In genomic region chr11:102010776-102011500, GRCh38 we compare ENCODE assay signal across 11 cellular contexts. TPM values are rescaled to one million over a fixed set of nuclear protein-coding genes. Genes with fewer than 3 reads are reported as not detected.
DNase-seq lines count a peak whose midpoint lies in the region; ATAC-seq, FAIRE-seq and TF ChIP-seq lines count a peak whose summit lies in the region.
"Had no signal": no experiment of that assay in that cellular context is flagged by ENCODE, and none has a peak within 500 bp of the region (broad histone marks: within the 10 kb centered on the region; RNA-seq: fewer than 3 reads in every experiment).

No MANE protein-coding gene starts in this region.

- no peak for TF ChIP-seq RAD21 in A549 (conservative IDR thresholded peaks at IDR 0.05 in 1 of 2, IDR thresholded peaks at IDR 0.05 in 1 of 2)

- peak overlapping the region; percentile 60 to 62; a peak in 5 of 6 replicates for H3K27ac ChIP-seq in A549
- H3K27ac ChIP-seq in left lung, result peak overlapping the region; percentile 28 to 64
- H3K27ac ChIP-seq: HL-60, neutrophil had no signal

- H3K4me3 Mint-ChIP-seq in immature natural killer cell, result no peak overlapping the region

- H3K4me1 Mint-ChIP-seq in immature natural killer cell, result peaks cover 2 to 6% of the 10 kb centered on the region in 2 donors

- FAIRE-seq in A549 (lab: Jason Lieb, UNC), result no peak

- peak overlapping the region; percentile 71 for H3K4me2 ChIP-seq in A549

- no peaks in the 10 kb centered on the region for H3K27me3 ChIP-seq in left lung

- peak; percentile 77 to 79 for DNase-seq in A549 (ENCODE audit: low read depth in 1 of 2, low spot score in 1 of 2)
- peak; percentile 70 for DNase-seq in HuH-7 (ENCODE audit: low spot score)
- DNase-seq in choroid plexus epithelial cell (ENCODE audit: low read depth), result peak; percentile 90
- DNase-seq in left lung, result peak; percentile 84 to 87
- no peak for DNase-seq in immature natural killer cell
- no peak for DNase-seq in G401 (ENCODE audit: low spot score)
- DNase-seq in NCI-H146 treated with DMSO at 0.1 percent for 48 hours (lab: John Stamatoyannopoulos, UW; ENCODE audit: unreplicated experiment), result no peak
- DNase-seq: DMS79 had no signal

- H3K9me3 ChIP-seq in A549 (0 out of 3 replicates have a peak, but pooled peaks cover 2% of the 10 kb centered on the region), left lung (no peaks in the 10 kb centered on the region)
- H3K9me3 ChIP-seq: neutrophil had no signal

- peak; percentile 80 to 93 for ATAC-seq in A549
- peak; percentile 88 for ATAC-seq in left lung
- no peak for ATAC-seq in GM18498 (IDR thresholded peaks at IDR 0.05; ENCODE audit: unreplicated experiment)

- no peaks in the 10 kb centered on the region for H3K36me3 ChIP-seq in left lung
- H3K36me3 ChIP-seq: neutrophil had no signal

- H3K4me1 ChIP-seq in A549 (peaks cover 44% of the 10 kb centered on the region), left lung (peaks cover 0 to 6% of the 10 kb centered on the region in 2 donors)

- peaks cover 0 to 6% (median 5%) of the 10 kb centered on the region in 3 donors for H3K27me3 Mint-ChIP-seq in immature natural killer cell (ENCODE audit: low read depth in 3 of 3)

- no peak for TF ChIP-seq POLR2A in A549 (IDR thresholded peaks at IDR 0.05; ENCODE audit: low read length)

- TF ChIP-seq CTCF in A549 (IDR thresholded peaks at IDR 0.05) (no peak), choroid plexus epithelial cell (conservative IDR thresholded peaks at IDR 0.05; ENCODE audit: low read depth, low read length) (no peak), left lung (IDR thresholded peaks at IDR 0.05) (no peak)

- POLR2A ChIA-PET in A549 (lab: Yijun Ruan, JAX), result no interaction called here

- no peaks in the 10 kb centered on the region for H3K36me3 Mint-ChIP-seq in immature natural killer cell

- intact Hi-C loops in left lung (cut with DNase I), result no loop called here

- 11% methylated on average over 12 of the region's 12 CpGs for WGBS in A549 (ENCODE audit: missing lambda C conversion rate)

- no peaks in the 10 kb centered on the region for H3K9me3 Mint-ChIP-seq in immature natural killer cell

- no peak overlapping the region for H3K27ac Mint-ChIP-seq in immature natural killer cell

- CTCF ChIA-PET in A549 (lab: Yijun Ruan, JAX), result interaction anchor here (0.6 to 6.4 kb wide), 3 partner anchors 96 to 149 kb away, joined by 4 to 112 read pairs (median 6); partner anchors contain the start of gene CEP126

- no peak overlapping the region for H3K4me3 ChIP-seq in A549
- no peak overlapping the region for H3K4me3 ChIP-seq in choroid plexus epithelial cell (ENCODE audit: low read depth, low read length)
- H3K4me3 ChIP-seq in left lung, result no peak overlapping the region

- in situ Hi-C loops in G401 (cut with HindIII; ENCODE audit: low sequenced_read_pairs), result no loop called here

- TF ChIP-seq EP300 in A549 (IDR thresholded peaks at IDR 0.05), result no peak

TF ChIP-seq in A549, 52 proteins besides CTCF, POLR2A, EP300 and RAD21:
- TF ChIP-seq POLR2AphosphoS2 (conservative IDR thresholded peaks at IDR 0.05; ENCODE audit: low read length) (no peak), EHMT2 (IDR thresholded peaks at IDR 0.05; ENCODE audit: low read depth) (no peak), EHF (CRISPR knock-in tag; IDR thresholded peaks at IDR 0.05) (no peak), GATA3 (IDR thresholded peaks at IDR 0.05; ENCODE audit: borderline replicate concordance) (peak; percentile 45; the same call in 1 of the 2 replicates), ZNF302 (CRISPR knock-in tag; IDR thresholded peaks at IDR 0.05) (no peak), RFX5 (IDR thresholded peaks at IDR 0.05) (no peak), RCOR1 (IDR thresholded peaks at IDR 0.05; ENCODE audit: low read depth, low read length) (no peak), ATOH8 (CRISPR knock-in tag; IDR thresholded peaks at IDR 0.05; ENCODE audit: low read depth) (no peak), KDM5A (IDR thresholded peaks at IDR 0.05) (no peak), FOSL2 (IDR thresholded peaks at IDR 0.05) (0 out of 2 replicates have a peak, but pooled peaks have one; percentile 29), FOSL2 (CRISPR knock-in tag; IDR thresholded peaks at IDR 0.05) (peak; percentile 85), KDM1A (IDR thresholded peaks at IDR 0.05; ENCODE audit: low read depth) (no peak), HMGXB4 (CRISPR knock-in tag; IDR thresholded peaks at IDR 0.05; ENCODE audit: borderline replicate concordance) (no peak), CEBPB (IDR thresholded peaks at IDR 0.05) (no peak), HEYL (CRISPR knock-in tag; IDR thresholded peaks at IDR 0.05) (no peak), RARB (CRISPR knock-in tag; IDR thresholded peaks at IDR 0.05) (no peak), MAZ (IDR thresholded peaks at IDR 0.05; ENCODE audit: borderline replicate concordance, low read depth, low read length) (no peak)
- TF ChIP-seq, protein P1, sequence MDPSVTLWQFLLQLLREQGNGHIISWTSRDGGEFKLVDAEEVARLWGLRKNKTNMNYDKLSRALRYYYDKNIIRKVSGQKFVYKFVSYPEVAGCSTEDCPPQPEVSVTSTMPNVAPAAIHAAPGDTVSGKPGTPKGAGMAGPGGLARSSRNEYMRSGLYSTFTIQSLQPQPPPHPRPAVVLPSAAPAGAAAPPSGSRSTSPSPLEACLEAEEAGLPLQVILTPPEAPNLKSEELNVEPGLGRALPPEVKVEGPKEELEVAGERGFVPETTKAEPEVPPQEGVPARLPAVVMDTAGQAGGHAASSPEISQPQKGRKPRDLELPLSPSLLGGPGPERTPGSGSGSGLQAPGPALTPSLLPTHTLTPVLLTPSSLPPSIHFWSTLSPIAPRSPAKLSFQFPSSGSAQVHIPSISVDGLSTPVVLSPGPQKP (IDR thresholded peaks at IDR 0.05; ENCODE audit: low read depth, low read length), result no peak
- TF ChIP-seq, protein P2, sequence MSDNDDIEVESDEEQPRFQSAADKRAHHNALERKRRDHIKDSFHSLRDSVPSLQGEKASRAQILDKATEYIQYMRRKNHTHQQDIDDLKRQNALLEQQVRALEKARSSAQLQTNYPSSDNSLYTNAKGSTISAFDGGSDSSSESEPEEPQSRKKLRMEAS (IDR thresholded peaks at IDR 0.05), result peak; percentile 60; the same call in 1 of the 2 replicates
- TF ChIP-seq, protein P3, sequence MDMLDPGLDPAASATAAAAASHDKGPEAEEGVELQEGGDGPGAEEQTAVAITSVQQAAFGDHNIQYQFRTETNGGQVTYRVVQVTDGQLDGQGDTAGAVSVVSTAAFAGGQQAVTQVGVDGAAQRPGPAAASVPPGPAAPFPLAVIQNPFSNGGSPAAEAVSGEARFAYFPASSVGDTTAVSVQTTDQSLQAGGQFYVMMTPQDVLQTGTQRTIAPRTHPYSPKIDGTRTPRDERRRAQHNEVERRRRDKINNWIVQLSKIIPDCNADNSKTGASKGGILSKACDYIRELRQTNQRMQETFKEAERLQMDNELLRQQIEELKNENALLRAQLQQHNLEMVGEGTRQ (IDR thresholded peaks at IDR 0.05), result no peak

RNA-seq across cellular contexts. Expression of gene CFAP300, which starts 36.3 kb away (rescaled TPM):
- polyA plus RNA-seq in A549 (2011; rRNA removed) (12.6 and 17.1 TPM in 2 replicates), A549 (2017; fragmentation: RNase III; extraction: RNeasy Plus Mini Kit Qiagen cat#74134 plus additional on column Dnase treatment) (6.1 to 8.2 TPM (median 7.6 TPM) in 3 replicates), immature natural killer cell (not detected)
- 2.7 and 2.8 TPM in 2 replicates for polyA plus RNA-seq in A549 (2012; cell fraction: cytosol; rRNA removed)
- polyA plus RNA-seq in A549 (2012; cell fraction: nucleus; rRNA removed), result 1.0 and 2.7 TPM in 2 replicates
- polyA minus RNA-seq in A549 (2011; rRNA and poly(A)+ RNA removed), result 2.5 and 3.3 TPM in 2 replicates
- total RNA-seq in left lung, result 1 to 10 TPM; 6.2 to 8.1 TPM
- not detected in 2 replicates for total RNA-seq in G401 (2014; rRNA removed; shearing (Covaris generic))

Comparison
In these comparisons a context has a peak if more than half of its experiments do, and no peak if none do; other contexts are left out.
1. DNase-seq: peak in A549 (2 of 2), HuH-7 (single experiment), choroid plexus epithelial cell (single experiment) and left lung (2 of 2); none in immature natural killer cell (0 of 3), G401 (single experiment) and NCI-H146 treated with DMSO at 0.1 percent for 48 hours (single experiment).